8 cellular contexts compared by ENCODE assay signal in the genomic region with DNA sequence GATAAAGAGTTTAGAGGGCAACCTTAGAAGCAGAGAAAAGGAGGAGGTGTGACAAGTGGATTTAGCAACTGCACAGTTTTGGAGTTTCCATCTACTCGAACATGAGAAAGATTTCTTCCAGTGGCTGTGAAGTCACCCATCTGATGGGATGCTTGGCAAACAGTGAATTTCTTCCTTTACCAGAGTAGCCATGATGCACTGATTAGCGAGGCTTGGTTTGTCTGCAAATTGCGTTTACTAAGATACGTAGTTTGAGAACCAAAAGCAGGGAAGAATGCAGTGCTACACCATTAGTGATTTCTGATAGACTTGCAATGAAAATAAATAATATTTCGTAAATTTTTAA. TPM values are rescaled to one million over a fixed set of nuclear protein-coding genes. Genes with fewer than 3 reads are reported as not detected.
DNase-seq lines count a peak whose midpoint lies in the region; ATAC-seq and TF ChIP-seq lines count a peak whose summit lies in the region.

No MANE protein-coding gene starts in this region.

- no peak for TF ChIP-seq POLR2A in thyroid gland (IDR thresholded peaks at IDR 0.05)

- peak overlapping the region; percentile 99 for H3K27ac Mint-ChIP-seq in activated T-cell treated with anti-CD3 and anti-CD28 coated beads, Interleukin-2, amount 50 U/mL, for 24 hours
- peak overlapping the region; percentile 97 for H3K27ac Mint-ChIP-seq in activated naive CD8-positive, alpha-beta T cell treated with anti-CD3 and anti-CD28 coated beads for 36 hours

- H3K27me3 ChIP-seq in layer of hippocampus (ENCODE audit: control insufficient read depth, insufficient read depth, low read length) (no peaks in the 10 kb centered on the region), thyroid gland (no peaks in the 10 kb centered on the region)

- H3K36me3 ChIP-seq in thyroid gland = no peaks in the 10 kb centered on the region

- intact Hi-C loops in thyroid gland (cut with DNase I) = no loop called here

- no peaks in the 10 kb centered on the region for H3K9me3 ChIP-seq in thyroid gland

- TF ChIP-seq CTCF in thyroid gland (IDR thresholded peaks at IDR 0.05) (no peak), omental fat pad (IDR thresholded peaks at IDR 0.05) (no peak)

- WGBS in thyroid gland, 2 donors = 31 to 39% methylated on average over 5 of the region's 5 CpGs

- H3K4me3 Mint-ChIP-seq in activated T-cell treated with anti-CD3 and anti-CD28 coated beads, Interleukin-2, amount 50 U/mL, for 24 hours = peak overlapping the region; percentile 98
- peak overlapping the region; percentile 93 for H3K4me3 Mint-ChIP-seq in activated naive CD8-positive, alpha-beta T cell treated with anti-CD3 and anti-CD28 coated beads for 36 hours

- H3K4me3 ChIP-seq in thyroid gland (replicated peaks in 1 of 3) = peak overlapping the region in 2 of 3 donors; percentile 27 to 72

- H3K9me3 Mint-ChIP-seq in activated T-cell treated with anti-CD3 and anti-CD28 coated beads, Interleukin-2, amount 50 U/mL, for 24 hours = no peaks in the 10 kb centered on the region
- H3K9me3 Mint-ChIP-seq in activated naive CD8-positive, alpha-beta T cell treated with anti-CD3 and anti-CD28 coated beads for 36 hours = no peaks in the 10 kb centered on the region

- DNase-seq in activated T-cell treated with anti-CD3 and anti-CD28 coated beads, Interleukin-2, amount 50 U/mL, for 24 hours = no peak
- DNase-seq in activated T-cell treated with anti-CD3 and anti-CD28 coated beads for 4 hours (no peak), thyroid gland (no peak), omental fat pad (ENCODE audit: low spot score) (no peak), DMS153 treated with DMSO at 0.1 percent for 48 hours (lab: John Stamatoyannopoulos, UW; ENCODE audit: unreplicated experiment) (no peak)
- no peak for DNase-seq in activated naive CD8-positive, alpha-beta T cell treated with anti-CD3 and anti-CD28 coated beads for 36 hours

- H3K27ac ChIP-seq in layer of hippocampus (ENCODE audit: low read depth, low read length) = peak overlapping the region; percentile 79
- peak overlapping the region; percentile 61 to 93 (median 72) for H3K27ac ChIP-seq in thyroid gland

- H3K36me3 Mint-ChIP-seq in activated T-cell treated with anti-CD3 and anti-CD28 coated beads, Interleukin-2, amount 50 U/mL, for 24 hours (ENCODE audit: low read depth) = peaks cover 17% of the 10 kb centered on the region
- peaks cover 24% of the 10 kb centered on the region for H3K36me3 Mint-ChIP-seq in activated naive CD8-positive, alpha-beta T cell treated with anti-CD3 and anti-CD28 coated beads for 36 hours

- ATAC-seq in omental fat pad (ENCODE audit: low FRiP score) = no peak
- ATAC-seq in HG03045 (IDR thresholded peaks at IDR 0.05; ENCODE audit: unreplicated experiment) = no peak

- peaks cover 52% of the 10 kb centered on the region for H3K4me1 Mint-ChIP-seq in activated T-cell treated with anti-CD3 and anti-CD28 coated beads, Interleukin-2, amount 50 U/mL, for 24 hours (ENCODE audit: low read depth)
- peaks cover 40% of the 10 kb centered on the region for H3K4me1 Mint-ChIP-seq in activated naive CD8-positive, alpha-beta T cell treated with anti-CD3 and anti-CD28 coated beads for 36 hours

- peaks cover 4 to 5% of the 10 kb centered on the region in 2 donors for H3K4me1 ChIP-seq in thyroid gland

- no peaks in the 10 kb centered on the region for H3K27me3 Mint-ChIP-seq in activated T-cell treated with anti-CD3 and anti-CD28 coated beads, Interleukin-2, amount 50 U/mL, for 24 hours
- no peaks in the 10 kb centered on the region for H3K27me3 Mint-ChIP-seq in activated naive CD8-positive, alpha-beta T cell treated with anti-CD3 and anti-CD28 coated beads for 36 hours

RNA-seq across cellular contexts. Expression of gene STARD4, which starts 0.8 kb away (rescaled TPM):
- total RNA-seq in activated naive CD8-positive, alpha-beta T cell treated with anti-CD3 and anti-CD28 coated beads for 36 hours = 10 to 100 TPM; 71.6 to 71.8 TPM
- total RNA-seq in thyroid gland (10 to 100 TPM; 15.3 to 35.1 (median 27.1) TPM), omental fat pad (10 to 100 TPM in 3 of 4 donors, 1 to 10 TPM in 1; 7.3 to 27.3 (median 13.5) TPM)
